22 cellular contexts compared by ENCODE assay signal in genomic region chr12:113788020-113788856, GRCh38.
DNase-seq lines count a peak whose midpoint lies in the region; ATAC-seq, FAIRE-seq and TF ChIP-seq lines count a peak whose summit lies in the region.
"Had no signal": no experiment of that assay in that cellular context is flagged by ENCODE, and none has a peak within 500 bp of the region (broad histone marks: within the 10 kb centered on the region; RNA-seq: fewer than 3 reads in every experiment).

No MANE protein-coding gene starts in this region.

- no peak overlapping the region for H3K4me3 ChIP-seq in bronchial epithelial cell (ENCODE audit: low read depth, low read length)
- H3K4me3 ChIP-seq: colonic mucosa, right atrium auricular region, tibial artery had no signal

- TF ChIP-seq CTCF in bronchial epithelial cell (IDR thresholded peaks at IDR 0.05; ENCODE audit: insufficient read depth, low read length, severe bottlenecking) = no peak

- DNase-seq in DMS 273 (lab: John Stamatoyannopoulos, UW; ENCODE audit: unreplicated experiment) (peak; percentile 5), DMS 273 treated with DMSO at 0.1 percent for 48 hours (lab: John Stamatoyannopoulos, UW) (no peak), NCI-H226 (peak; percentile 4), bronchial epithelial cell (ENCODE audit: low read depth) (peak; percentile 18), smooth muscle cell of the brain vasculature (ENCODE audit: low read depth, low spot score) (peak; percentile 13), NCI-H1105 (lab: John Stamatoyannopoulos, UW) (no peak), iPS-NIHi7 (ENCODE audit: extremely low spot score) (no peak)
- DNase-seq: activated CD4-positive, alpha-beta memory T cell treated with anti-CD3 and anti-CD28 coated beads, Interleukin-2, amount 10 ng/mL, durations not matched to agents 7 days and 5 days; anterior cingulate cortex; colonic mucosa; Karpas-422; midbrain; NCI-H187; NCI-H524 treated with DMSO at 0.1 percent for 48 hours; OCI-M1; stimulated activated CD4-positive, alpha-beta T cell treated with anti-CD3 and anti-CD28 coated beads, Interleukin-4, amount 100 ng/mL, for 1 hour; stimulated activated CD8-positive, alpha-beta memory T cell treated with anti-CD3 and anti-CD28 coated beads, Interleukin-4, amount 100 ng/mL, for 48 hours; SW 1271; tibial artery had no signal

- no peak for FAIRE-seq in bronchial epithelial cell (lab: Jason Lieb, UNC)

- no peak for ATAC-seq in HG02852 (IDR thresholded peaks at IDR 0.05; ENCODE audit: unreplicated experiment)

- H3K36me3 ChIP-seq in bronchial epithelial cell (ENCODE audit: control insufficient read depth, insufficient read depth, low read length) = no peaks in the 10 kb centered on the region
- H3K36me3 ChIP-seq: colonic mucosa, neutrophil, right atrium auricular region, tibial artery had no signal

- H3K27me3 ChIP-seq in bronchial epithelial cell (ENCODE audit: control insufficient read depth, insufficient read depth, low read length) = no peaks in the 10 kb centered on the region
- H3K27me3 ChIP-seq: colonic mucosa, right atrium auricular region had no signal

Comparison
In these comparisons a context has a peak if more than half of its experiments do, and no peak if none do; other contexts are left out.
1. DNase-seq: peak in DMS 273 (single experiment), NCI-H226 (single experiment), bronchial epithelial cell (single experiment) and smooth muscle cell of the brain vasculature (single experiment); none in DMS 273 treated with DMSO at 0.1 percent for 48 hours (single experiment), NCI-H1105 (single experiment) and iPS-NIHi7 (single experiment).